15 cellular contexts compared by ENCODE assay signal in the genomic region with DNA sequence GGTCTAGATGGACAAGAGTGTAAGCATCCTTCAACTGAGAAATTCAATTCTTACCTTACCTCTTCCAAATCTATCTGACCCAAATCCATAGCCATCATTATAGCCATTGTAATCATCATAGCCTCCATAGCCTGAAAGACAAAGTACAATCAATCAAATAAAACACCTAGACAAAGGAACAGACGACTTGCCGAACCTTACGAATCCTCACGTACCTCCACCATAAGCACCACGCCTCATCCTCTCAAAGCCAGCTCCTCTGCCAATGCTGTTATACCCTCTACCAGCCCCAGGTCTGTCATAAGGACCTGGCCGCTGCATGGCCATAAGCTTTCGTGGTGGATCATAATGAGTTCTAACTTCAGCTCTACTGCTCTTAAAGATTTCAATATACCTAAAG. TPM values are rescaled to one million over a fixed set of nuclear protein-coding genes. Genes with fewer than 3 reads are reported as not detected.
A peak's percentile ranks its signal among the peaks of the same experiment; 100 is the strongest.
DNase-seq lines count a peak whose midpoint lies in the region; ATAC-seq and TF ChIP-seq lines count a peak whose summit lies in the region.
"Had no signal": no experiment of that assay in that cellular context is flagged by ENCODE, and none has a peak within 500 bp of the region (broad histone marks: within the 10 kb centered on the region; RNA-seq: fewer than 3 reads in every experiment).

No MANE protein-coding gene starts in this region.

- H2AK5ac ChIP-seq in mesenchymal stem cell (ENCODE audit: low read length, severe bottlenecking), result no peak overlapping the region

- no peak overlapping the region for H3K27ac ChIP-seq in mammary epithelial cell (ENCODE audit: insufficient read depth, low read depth, low read length)
- H3K27ac ChIP-seq in mesenchymal stem cell (ENCODE audit: low read length, poor library complexity, severe bottlenecking), result no peak overlapping the region
- H3K27ac ChIP-seq: SJCRH30 had no signal

- peaks cover 59% of the 10 kb centered on the region for H3K4me1 Mint-ChIP-seq in MCF 10A (ENCODE audit: insufficient read depth, unreplicated experiment)
- peaks cover 63% of the 10 kb centered on the region for H3K4me1 Mint-ChIP-seq in activated CD8-positive, alpha-beta T cell treated with anti-CD3 and anti-CD28 coated beads, Interleukin-2, amount 10 ng/mL, durations not matched to agents 7 days and 5 days (ENCODE audit: low read depth)

- no peak overlapping the region for H2BK15ac ChIP-seq in mesenchymal stem cell (ENCODE audit: low read depth, poor library complexity, severe bottlenecking)

- no peak for ATAC-seq in activated CD8-positive, alpha-beta T cell treated with anti-CD3 and anti-CD28 coated beads, Interleukin-2, amount 10 ng/mL, durations not matched to agents 7 days and 5 days
- ATAC-seq in GM19035 (IDR thresholded peaks at IDR 0.05; ENCODE audit: unreplicated experiment) (no peak), HG02970 (IDR thresholded peaks at IDR 0.05; ENCODE audit: low FRiP score, unreplicated experiment) (no peak)
- ATAC-seq: activated CD4-positive, CD25-positive, alpha-beta regulatory T cell treated with anti-CD3 and anti-CD28 coated beads, Interleukin-2, amount 50 U/mL, for 24 hours; left colon had no signal

- dilution Hi-C loops in mammary epithelial cell (cut with HindIII; ENCODE audit: low sequenced_read_pairs), result no loop called here

- H3K4me3 ChIP-seq in mammary epithelial cell (replicated peaks in 1 of 3; ENCODE audit: insufficient read depth in 1 of 3, low read depth in 2 of 3, low read length in 3 of 3) (no peak overlapping the region), mesenchymal stem cell (ENCODE audit: insufficient read depth in 1 of 2, low read depth in 1 of 2, low read length in 2 of 2) (no peak overlapping the region)
- H3K4me3 ChIP-seq: SJCRH30 had no signal

- peaks cover 77% of the 10 kb centered on the region for H3K36me3 ChIP-seq in mammary epithelial cell (ENCODE audit: insufficient read depth, low read length)
- peaks cover 29 to 96% of the 10 kb centered on the region in 2 experiments for H3K36me3 ChIP-seq in mesenchymal stem cell (ENCODE audit: control insufficient read depth in 1 of 2, insufficient read depth in 2 of 2, low read depth in 1 of 2, low read length in 2 of 2)

- H2AFZ ChIP-seq in mammary epithelial cell (ENCODE audit: low read depth, low read length) (no peak overlapping the region), mesenchymal stem cell (ENCODE audit: low read depth, low read length) (no peak overlapping the region)

- H3K27me3 ChIP-seq in mammary epithelial cell (ENCODE audit: insufficient read depth, low read length) (no peaks in the 10 kb centered on the region), mesenchymal stem cell (ENCODE audit: control insufficient read depth in 1 of 2, insufficient read depth in 1 of 2, low read length in 2 of 2) (no peaks in the 10 kb centered on the region)
- H3K27me3 ChIP-seq: BE2C, SJCRH30 had no signal

- DNase-seq in MCF 10A (ENCODE audit: unreplicated experiment) (no peak), mammary epithelial cell (no peak), mesenchymal stem cell (no peak), NCI-H2029 treated with DMSO at 0.1 percent for 48 hours (lab: John Stamatoyannopoulos, UW) (no peak), KG1 (lab: John Stamatoyannopoulos, UW) (no peak)
- no peak for DNase-seq in activated CD8-positive, alpha-beta T cell treated with anti-CD3 and anti-CD28 coated beads, Interleukin-2, amount 10 ng/mL, durations not matched to agents 7 days and 5 days
- DNase-seq: amygdala, BE2C, left colon, NCI-H1417 treated with DMSO at 0.1 percent for 48 hours, nucleus accumbens, SJCRH30 had no signal

- peaks cover 100% of the 10 kb centered on the region for H3K36me3 Mint-ChIP-seq in MCF 10A (ENCODE audit: insufficient read depth, unreplicated experiment)
- H3K36me3 Mint-ChIP-seq in activated CD8-positive, alpha-beta T cell treated with anti-CD3 and anti-CD28 coated beads, Interleukin-2, amount 10 ng/mL, durations not matched to agents 7 days and 5 days (ENCODE audit: low read depth), result peaks cover 87% of the 10 kb centered on the region

- CTCF ChIA-PET in MCF 10A (lab: Yijun Ruan, JAX), result interaction anchor here (1.1 kb wide), 1 partner anchor 176 kb away, joined by 3 read pairs; the partner anchor contains the start of gene LTC4S
- CTCF ChIA-PET in mammary epithelial cell (lab: Charles Lee; ENCODE audit: low non-redundant PET), result no interaction called here
- CTCF ChIA-PET in activated CD8-positive, alpha-beta T cell treated with anti-CD3 and anti-CD28 coated beads, Interleukin-2, amount 10 ng/mL, durations not matched to agents 7 days and 5 days (lab: Charles Lee), result interaction anchor here (1.6 kb wide), 1 partner anchor 10 kb away, joined by 5 read pairs; no protein-coding TSS in a partner anchor

- peak overlapping the region; percentile 2 for H3K27ac Mint-ChIP-seq in MCF 10A (ENCODE audit: low read depth, unreplicated experiment)
- H3K27ac Mint-ChIP-seq in activated CD8-positive, alpha-beta T cell treated with anti-CD3 and anti-CD28 coated beads, Interleukin-2, amount 10 ng/mL, durations not matched to agents 7 days and 5 days, result peak overlapping the region; percentile 43

- H3K4ac ChIP-seq in mesenchymal stem cell (ENCODE audit: low read depth in 1 of 2, low read length in 2 of 2), result no peak overlapping the region

- intact Hi-C loops in MCF 10A (cut with micrococcal nuclease) (no loop called here), mammary epithelial cell (cut with micrococcal nuclease) (no loop called here)

- H2BK5ac ChIP-seq in mesenchymal stem cell (ENCODE audit: low read depth, low read length, poor library complexity, severe bottlenecking), result no peak overlapping the region

- H3K4me3 Mint-ChIP-seq in MCF 10A (ENCODE audit: unreplicated experiment), result no peak overlapping the region
- peak overlapping the region; percentile 14 for H3K4me3 Mint-ChIP-seq in activated CD8-positive, alpha-beta T cell treated with anti-CD3 and anti-CD28 coated beads, Interleukin-2, amount 10 ng/mL, durations not matched to agents 7 days and 5 days

- H3K9ac ChIP-seq in mammary epithelial cell (ENCODE audit: insufficient read depth, low read length), result no peak overlapping the region
- peak overlapping the region; percentile 91 for H3K9ac ChIP-seq in mesenchymal stem cell (ENCODE audit: low read length)

- H3K4me2 ChIP-seq in mammary epithelial cell (ENCODE audit: insufficient read depth, low read depth, low read length) (no peak overlapping the region), mesenchymal stem cell (ENCODE audit: low read length, poor library complexity, severe bottlenecking) (no peak overlapping the region)

- no peaks in the 10 kb centered on the region for H3K9me3 Mint-ChIP-seq in MCF 10A (ENCODE audit: unreplicated experiment)
- H3K9me3 Mint-ChIP-seq in activated CD8-positive, alpha-beta T cell treated with anti-CD3 and anti-CD28 coated beads, Interleukin-2, amount 10 ng/mL, durations not matched to agents 7 days and 5 days (ENCODE audit: insufficient read depth), result no peaks in the 10 kb centered on the region

- H3K18ac ChIP-seq in mesenchymal stem cell (ENCODE audit: low read depth in 1 of 2, low read length in 2 of 2), result no peak overlapping the region

- WGBS in mammary epithelial cell (ENCODE audit: low coverage, missing lambda C conversion rate), result 63% methylated on average over 7 of the region's 7 CpGs
- 86% methylated on average over 5 of the region's 7 CpGs for WGBS in mesenchymal stem cell

- in situ Hi-C loops in mammary epithelial cell (cut with MboI; ENCODE audit: low sequenced_read_pairs in 2 of 2), result no loop called here

- H3K23ac ChIP-seq in mesenchymal stem cell (ENCODE audit: low read length in 2 of 2), result no peak overlapping the region

- H3K27me3 Mint-ChIP-seq in MCF 10A (ENCODE audit: insufficient read depth, unreplicated experiment), result no peaks in the 10 kb centered on the region
- H3K27me3 Mint-ChIP-seq in activated CD8-positive, alpha-beta T cell treated with anti-CD3 and anti-CD28 coated beads, Interleukin-2, amount 10 ng/mL, durations not matched to agents 7 days and 5 days (ENCODE audit: low read depth), result no peaks in the 10 kb centered on the region

- no peak overlapping the region for H3K14ac ChIP-seq in mesenchymal stem cell (ENCODE audit: low read length in 2 of 2)

- H3K79me1 ChIP-seq in mesenchymal stem cell (replicated peaks; ENCODE audit: low read length, poor library complexity, severe bottlenecking), result peaks cover 1% of the 10 kb centered on the region

- H4K8ac ChIP-seq in mesenchymal stem cell (ENCODE audit: low read length), result peak overlapping the region; percentile 39

- no peak overlapping the region for H2BK120ac ChIP-seq in mesenchymal stem cell (ENCODE audit: low read depth, low read length)

- H3K4me1 ChIP-seq in mammary epithelial cell (ENCODE audit: insufficient read depth, low read length) (peaks cover 22% of the 10 kb centered on the region), mesenchymal stem cell (ENCODE audit: control insufficient read depth, insufficient read depth, low read depth, low read length) (peaks cover 8% of the 10 kb centered on the region)
- H3K4me1 ChIP-seq: BE2C, SJCRH30 had no signal

- BruUV-seq in MCF 10A (replicated peaks; lab: Mats Ljungman, UMichigan) (no TSS peak), mammary epithelial cell (replicated peaks; lab: Mats Ljungman, UMichigan) (no TSS peak)

- H3K9me3 ChIP-seq in mammary epithelial cell (replicated peaks; ENCODE audit: insufficient read depth, low read length) (no peaks in the 10 kb centered on the region), mesenchymal stem cell (ENCODE audit: control insufficient read depth, low read length) (no peaks in the 10 kb centered on the region)
- H3K9me3 ChIP-seq: BE2C, SJCRH30 had no signal

- H2BK12ac ChIP-seq in mesenchymal stem cell (ENCODE audit: low read length in 2 of 2), result no peak overlapping the region

- peaks cover 49% of the 10 kb centered on the region for H4K20me1 ChIP-seq in mammary epithelial cell (ENCODE audit: insufficient read depth, low read length)

- no peak for TF ChIP-seq CTCF in MCF 10A (IDR thresholded peaks at IDR 0.05; ENCODE audit: unreplicated experiment)
- TF ChIP-seq CTCF in mammary epithelial cell (conservative IDR thresholded peaks at IDR 0.05 in 1 of 2, IDR thresholded peaks at IDR 0.05 in 1 of 2; ENCODE audit: extremely low read depth in 1 of 2, insufficient read depth in 1 of 2, low read depth in 1 of 2, low read length in 2 of 2), result no peak

- H4K91ac ChIP-seq in mesenchymal stem cell (ENCODE audit: low read length), result no peak overlapping the region

- peaks cover 94% of the 10 kb centered on the region for H3K79me2 ChIP-seq in mammary epithelial cell (ENCODE audit: insufficient read depth, low read length)

- POLR2A ChIA-PET in MCF 10A (lab: Yijun Ruan, JAX), result interaction anchor here (0.7 to 1.5 kb wide), 3 partner anchors 9 to 82 kb away, joined by 3 to 4 read pairs (median 3); no protein-coding TSS in a partner anchor
- POLR2A ChIA-PET in activated CD8-positive, alpha-beta T cell treated with anti-CD3 and anti-CD28 coated beads, Interleukin-2, amount 10 ng/mL, durations not matched to agents 7 days and 5 days (lab: Charles Lee), result interaction anchor here (1.0 to 1.4 kb wide), 2 partner anchors 9 to 82 kb away, joined by 3 to 4 read pairs; no protein-coding TSS in a partner anchor

RNA-seq across cellular contexts. Expression of gene HNRNPH1, which starts 5.5 kb away (rescaled TPM):
- total RNA-seq in MCF 10A (2022) (907 and 981 TPM in 2 replicates), mammary epithelial cell (100 to 1,000 TPM; 276 to 481 TPM)
- 130 TPM for polyA plus RNA-seq in mammary epithelial cell
- polyA minus RNA-seq in mammary epithelial cell, result 289 TPM
- total RNA-seq in activated CD8-positive, alpha-beta T cell treated with anti-CD3 and anti-CD28 coated beads, Interleukin-2, amount 10 ng/mL, durations not matched to agents 7 days and 5 days, result 100 to 1,000 TPM; 869 to 884 TPM
- 198 TPM for polyA plus RNA-seq in mesenchymal stem cell (2013, experiment 1 of 2)
- polyA plus RNA-seq in mesenchymal stem cell (2013, experiment 2 of 2), result 190 TPM
